Comparison of ENCODE assay signal across 25 cellular contexts in genomic region chr5:116550082-116550481, GRCh38. TPM values are rescaled to one million over a fixed set of nuclear protein-coding genes. Genes with fewer than 3 reads are reported as not detected.
"Had no signal": no experiment of that assay in that cellular context is flagged by ENCODE, and none has a peak within 500 bp of the region (broad histone marks: within the 10 kb centered on the region; RNA-seq: fewer than 3 reads in every experiment).

No MANE protein-coding gene starts in this region.

- FAIRE-seq: islet of Langerhans, kidney, pancreas, small intestine had no signal

- DNase-seq: hippocampal formation; immature natural killer cell; kidney; left colon; left lung; lower lobe of right lung; mammary epithelial cell; mesenchymal stem cell; naive thymus-derived CD8-positive, alpha-beta T cell; nucleus accumbens; pancreas; posterior cingulate gyrus; retina; right cardiac atrium; sigmoid colon; small intestine; spleen; stimulated activated CD4-positive, alpha-beta T cell treated with anti-CD3 and anti-CD28 coated beads, Interleukin-4, amount 100 ng/mL, for 24 hours; stimulated activated naive CD4-positive, alpha-beta T cell; upper lobe of left lung had no signal

- ATAC-seq: left colon; left lung; lower lobe of right lung; naive thymus-derived CD8-positive, alpha-beta T cell; pancreas; right cardiac atrium; stimulated activated effector memory CD8-positive, alpha-beta T cell treated with anti-CD3 and anti-CD28 coated beads, Interleukin-12 subunit alpha, Interleukin-12 subunit beta, amount 100 ng/mL, for 72 hours had no signal

- H3K27ac ChIP-seq: left lung, lower lobe of right lung, pancreas, prostate gland, sigmoid colon, spleen, tibial nerve, upper lobe of left lung, vagina had no signal

- H3K4me3 ChIP-seq: left lung, lower lobe of right lung, pancreas, prostate gland, sigmoid colon, spleen, tibial nerve, upper lobe of left lung, vagina had no signal

- H3K27me3 ChIP-seq: left lung, pancreas, sigmoid colon, spleen, tibial nerve, upper lobe of left lung, vagina had no signal

- H3K36me3 ChIP-seq: left lung, lower lobe of right lung, pancreas, prostate gland, sigmoid colon, spleen, tibial nerve, upper lobe of left lung, vagina had no signal

- H3K4me1 ChIP-seq: left lung, pancreas, prostate gland, spleen had no signal

- H3K9me3 ChIP-seq: pancreas, prostate gland had no signal

RNA-seq across cellular contexts. Expression of gene SEMA6A, which starts 24.5 kb away (rescaled TPM):
- total RNA-seq: naive thymus-derived CD8-positive, alpha-beta T cell had no signal
